ENCODE assay signal across 19 cellular contexts in the genomic region with DNA sequence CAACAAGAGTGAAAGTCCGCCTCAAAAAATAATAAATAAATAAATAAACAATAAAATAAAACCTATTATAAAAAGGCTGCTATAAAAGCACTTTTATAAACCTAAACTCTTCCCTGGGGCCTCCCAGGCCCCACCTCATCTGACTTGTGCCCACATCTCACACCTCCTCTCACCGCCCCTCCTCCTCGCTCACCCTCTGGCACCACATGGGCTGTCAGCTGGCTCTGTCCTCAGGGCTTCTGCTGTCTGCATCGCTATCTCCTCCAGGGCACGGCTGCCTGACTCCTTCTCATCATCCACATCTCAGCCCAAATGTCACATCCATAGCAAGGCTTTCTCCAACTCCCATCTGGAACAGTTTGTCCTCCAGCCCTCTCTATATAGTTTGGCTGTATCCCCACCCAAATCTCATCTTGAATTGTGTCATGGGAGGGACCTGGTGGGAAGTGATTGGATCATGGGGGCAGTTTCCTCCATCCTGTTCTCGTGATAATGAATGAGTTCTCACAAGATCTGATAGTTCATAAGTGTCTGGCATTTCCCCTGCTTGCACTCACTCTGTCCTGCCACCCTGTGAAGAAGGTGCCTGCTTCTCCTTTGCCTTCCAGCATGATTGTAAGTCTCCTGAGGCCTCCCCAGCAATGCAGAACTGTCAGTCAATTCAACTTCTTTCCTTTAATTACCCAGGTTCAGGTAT.
"Had no signal": no experiment of that assay in that cellular context is flagged by ENCODE, and none has a peak within 500 bp of the region (broad histone marks: within the 10 kb centered on the region; RNA-seq: fewer than 3 reads in every experiment).

No MANE protein-coding gene starts in this region.

- FAIRE-seq: keratinocyte had no signal

- H3K4me3 ChIP-seq: adrenal gland, body of pancreas, gastroesophageal sphincter, left ventricle myocardium inferior had no signal

- H3K27ac Mint-ChIP-seq: activated CD4-positive, alpha-beta T cell treated with anti-CD3 and anti-CD28 coated beads for 36 hours; activated CD8-positive, alpha-beta T cell treated with anti-CD3 and anti-CD28 coated beads for 36 hours; activated naive CD4-positive, alpha-beta T cell treated with anti-CD3 and anti-CD28 coated beads, Interleukin-2, amount 10 ng/mL, durations not matched to agents 7 days and 5 days; progenitor cell of endocrine pancreas; T-cell had no signal

- H3K27ac ChIP-seq: adrenal gland, body of pancreas, epithelial cell of prostate, gastroesophageal sphincter, left ventricle myocardium inferior, VCaP had no signal

- H3K36me3 Mint-ChIP-seq: T-cell had no signal

- H3K27me3 Mint-ChIP-seq: activated CD4-positive, alpha-beta T cell treated with anti-CD3 and anti-CD28 coated beads for 36 hours; activated CD8-positive, alpha-beta T cell treated with anti-CD3 and anti-CD28 coated beads for 36 hours; central memory CD8-positive, alpha-beta T cell; progenitor cell of endocrine pancreas; T-cell had no signal

- H3K4me1 ChIP-seq: body of pancreas, gastroesophageal sphincter, left ventricle myocardium inferior had no signal

- H3K27me3 ChIP-seq: adrenal gland, body of pancreas, gastroesophageal sphincter had no signal

- H3K9me3 ChIP-seq: adrenal gland, body of pancreas had no signal

- H3K9me3 Mint-ChIP-seq: central memory CD8-positive, alpha-beta T cell had no signal

- H3K36me3 ChIP-seq: adrenal gland, gastroesophageal sphincter, left ventricle myocardium inferior had no signal

- DNase-seq: activated CD4-positive, alpha-beta T cell treated with anti-CD3 and anti-CD28 coated beads for 36 hours; activated CD8-positive, alpha-beta T cell treated with anti-CD3 and anti-CD28 coated beads for 36 hours; activated naive CD4-positive, alpha-beta T cell treated with anti-CD3 and anti-CD28 coated beads, Interleukin-2, amount 10 ng/mL, durations not matched to agents 7 days and 5 days; adrenal gland; body of pancreas; cortex of kidney; effector CD8-positive, alpha-beta T cell; left ventricle myocardium inferior; nucleus accumbens; stimulated activated CD4-positive, alpha-beta T cell treated with anti-CD3 and anti-CD28 coated beads, Interleukin-12 subunit alpha, Interleukin-12 subunit beta, amount 100 ng/mL, for 4 hours; stimulated activated naive CD8-positive, alpha-beta T cell treated with anti-CD3 and anti-CD28 coated beads, Interleukin-15, Interleukin-2, amounts not matched to agents 100 U/mL and 50 U/mL, for 24 hours; T-cell; T1000 had no signal

- H3K4me3 Mint-ChIP-seq: activated CD4-positive, alpha-beta T cell treated with anti-CD3 and anti-CD28 coated beads for 36 hours; activated CD8-positive, alpha-beta T cell treated with anti-CD3 and anti-CD28 coated beads for 36 hours; activated naive CD4-positive, alpha-beta T cell treated with anti-CD3 and anti-CD28 coated beads, Interleukin-2, amount 10 ng/mL, durations not matched to agents 7 days and 5 days; central memory CD8-positive, alpha-beta T cell; T-cell had no signal
